8 cellular contexts compared by ENCODE assay signal in the genomic region with DNA sequence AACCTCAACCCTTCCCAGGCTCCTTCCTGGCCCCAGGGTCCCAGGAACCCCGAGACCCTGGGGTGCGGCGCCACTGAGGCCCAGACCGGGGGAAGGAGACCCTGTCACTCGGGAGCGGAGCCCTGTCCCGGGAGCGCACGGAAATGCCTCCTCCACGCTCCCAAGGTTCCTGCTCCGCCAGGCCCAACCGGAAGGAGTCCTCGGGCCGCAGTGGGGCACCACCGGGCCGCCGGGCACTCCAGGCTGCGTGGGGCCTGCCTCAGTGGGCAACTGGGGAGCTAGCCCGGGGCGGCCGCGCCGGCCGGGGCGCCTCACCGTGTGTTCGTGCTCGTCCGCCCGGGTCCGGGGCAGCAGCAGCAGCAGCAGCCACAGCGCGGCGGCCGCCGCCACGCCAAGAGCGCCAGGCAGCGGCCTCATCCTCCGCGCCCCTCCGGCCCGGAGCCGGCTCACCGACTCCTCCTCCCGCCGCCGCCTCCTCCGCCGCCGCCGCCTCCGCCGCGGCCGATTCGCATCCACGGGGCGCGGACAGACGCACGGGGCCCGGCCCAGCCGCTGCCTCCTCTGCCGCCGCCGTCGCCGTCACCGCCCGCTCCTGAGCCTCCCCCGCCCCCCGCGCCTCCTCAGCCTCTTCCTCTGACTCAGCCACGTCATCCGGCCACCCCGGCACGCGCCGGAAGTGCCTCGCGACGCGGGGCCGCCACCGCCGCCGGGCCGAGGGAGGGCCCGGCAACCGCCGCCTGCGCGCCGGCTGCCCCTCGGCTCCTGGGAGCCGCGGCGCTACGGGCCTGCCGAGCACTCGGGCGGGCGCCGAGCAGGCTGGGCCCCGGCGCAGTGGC.
DNase-seq lines count a peak whose midpoint lies in the region; ATAC-seq lines count a peak whose summit lies in the region.

Gene TM9SF3, minus strand, starts transcription at position 594 of the 836 bp plus-strand sequence. Its CDS starts 177 bp downstream, at position 417.

- ATAC-seq in GM19351 (IDR thresholded peaks at IDR 0.05; ENCODE audit: unreplicated experiment), result peak; percentile 69
- peak; percentile 30 for ATAC-seq in HG03558 (IDR thresholded peaks at IDR 0.05; ENCODE audit: extremely low read depth, unreplicated experiment)

- peaks cover 2% of the 10 kb centered on the region for H3K4me1 ChIP-seq in NT2/D1 (ENCODE audit: insufficient read depth, insufficient read length)

- peak within 1 kb of the TSS; percentile 81 for H3K4me3 ChIP-seq in NT2/D1 (ENCODE audit: insufficient read length, low read depth)

- peaks cover 3% of the 10 kb centered on the region for H3K36me3 ChIP-seq in NT2/D1 (ENCODE audit: insufficient read depth, insufficient read length, low read length)

- DNase-seq in CD1c-positive myeloid dendritic cell (ENCODE audit: extremely low spot score) (peak; percentile 96), NT2/D1 (ENCODE audit: low read depth, low spot score) (peak; percentile 69), epidermal melanocyte (ENCODE audit: insufficient read length, low spot score) (peak; percentile 74), middle frontal gyrus (ENCODE audit: extremely low spot score, low spot score) (peak; percentile 83)
- DNase-seq in activated CD8-positive, alpha-beta memory T cell treated with anti-CD3 and anti-CD28 coated beads, Interleukin-2, amount 50 U/mL, for 4 hours, result peak; percentile 94
- DNase-seq in stimulated activated CD8-positive, alpha-beta memory T cell treated with anti-CD3 and anti-CD28 coated beads, Interleukin-2, amount 100 ng/mL, for 48 hours (ENCODE audit: low read depth in 2 of 2), result peak; percentile 87 to 93

- H3K9ac ChIP-seq in NT2/D1 (ENCODE audit: insufficient read length, low read depth), result peak within 1 kb of the TSS; percentile 93

- H3K9me3 ChIP-seq in NT2/D1 (ENCODE audit: insufficient read depth, low read length), result no peaks in the 10 kb centered on the region

- H3K27me3 ChIP-seq in NT2/D1 (ENCODE audit: insufficient read depth, insufficient read length), result no peaks in the 10 kb centered on the region

Comparison
In these comparisons a context has a peak if more than half of its experiments do, and no peak if none do; other contexts are left out.
1. Peak in every context shown above with its lines: DNase-seq, ATAC-seq and H3K4me3 ChIP-seq.